10 cellular contexts compared by ENCODE assay signal in the genomic region with DNA sequence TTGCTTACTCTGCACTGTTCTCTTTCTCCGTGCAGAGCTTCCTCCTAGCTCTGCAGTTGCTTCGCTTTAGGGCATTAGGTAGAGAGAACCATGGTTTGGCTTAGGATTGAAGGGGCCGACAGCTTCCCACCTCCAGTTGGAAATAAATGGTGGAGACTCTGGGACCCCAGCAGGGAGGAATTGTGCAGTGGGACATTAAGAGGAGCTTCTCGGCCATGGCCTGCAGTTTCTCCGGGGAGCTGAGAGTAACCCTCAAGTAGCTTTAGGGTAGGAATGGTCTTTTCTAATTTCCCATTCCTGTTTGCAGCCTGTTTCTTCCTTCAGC. TPM values are rescaled to one million over a fixed set of nuclear protein-coding genes. Genes with fewer than 3 reads are reported as not detected.
DNase-seq lines count a peak whose midpoint lies in the region; ATAC-seq, FAIRE-seq and TF ChIP-seq lines count a peak whose summit lies in the region.
"Had no signal": no experiment of that assay in that cellular context is flagged by ENCODE, and none has a peak within 500 bp of the region (broad histone marks: within the 10 kb centered on the region; RNA-seq: fewer than 3 reads in every experiment).

No MANE protein-coding gene starts in this region.

- H3K27me3 Mint-ChIP-seq in T-helper 2 cell treated with Interferon-gamma antibody and Interleukin-4, amounts not matched to agents 5 μg/mL and 100 μg/mL, for 36 hours (ENCODE audit: low read depth): no peaks in the 10 kb centered on the region

- no peaks in the 10 kb centered on the region for H3K9me3 ChIP-seq in ascending aorta
- H3K9me3 ChIP-seq in HepG2 (ENCODE audit: low read length): no peaks in the 10 kb centered on the region
- H3K9me3 ChIP-seq in testis: no peaks in the 10 kb centered on the region

- peak overlapping the region; percentile 71; the same call in 1 of the 2 replicates for H3K9ac ChIP-seq in HepG2 (ENCODE audit: insufficient read depth, low read depth, low read length)

- TF ChIP-seq CTCF in ascending aorta (IDR thresholded peaks at IDR 0.05) (no peak), HepG2 (CRISPR knock-in tag; IDR thresholded peaks at IDR 0.05) (no peak), testis (IDR thresholded peaks at IDR 0.05) (no peak)

- TF ChIP-seq POLR2A in HepG2 (IDR thresholded peaks at IDR 0.05; ENCODE audit: insufficient read depth in 1 of 2, low read depth in 2 of 2, low read length in 2 of 2) (no peak), testis (IDR thresholded peaks at IDR 0.05) (no peak)

- no peak for DNase-seq in T-helper 2 cell treated with Interferon-gamma antibody and Interleukin-4, amounts not matched to agents 5 μg/mL and 100 μg/mL, for 36 hours (ENCODE audit: low spot score)
- DNase-seq in T-helper 2 cell (no peak), ascending aorta (ENCODE audit: low spot score in 2 of 2) (no peak), HepG2 (ENCODE audit: low spot score) (no peak), testis (no peak), NCI-H1417 treated with DMSO at 0.1 percent for 48 hours (lab: John Stamatoyannopoulos, UW) (no peak), midbrain (lab: John Stamatoyannopoulos, UW) (no peak)

- peaks cover 26% of the 10 kb centered on the region for H3K4me1 Mint-ChIP-seq in T-helper 2 cell treated with Interferon-gamma antibody and Interleukin-4, amounts not matched to agents 5 μg/mL and 100 μg/mL, for 36 hours (ENCODE audit: low read depth)

- no peak overlapping the region for H3K4me3 Mint-ChIP-seq in T-helper 2 cell treated with Interferon-gamma antibody and Interleukin-4, amounts not matched to agents 5 μg/mL and 100 μg/mL, for 36 hours

- H3K4me1 ChIP-seq in ascending aorta: peaks cover 9 to 14% of the 10 kb centered on the region in 2 donors
- peaks cover 36% of the 10 kb centered on the region for H3K4me1 ChIP-seq in HepG2 (ENCODE audit: insufficient read depth, low read length)
- H3K4me1 ChIP-seq in testis: peaks cover 18% of the 10 kb centered on the region

- no TSS peak for BruUV-seq in HepG2 (replicated peaks; lab: Mats Ljungman, UMichigan)

- no peak overlapping the region for H2AFZ ChIP-seq in HepG2 (ENCODE audit: low read length)

- peaks cover 43% of the 10 kb centered on the region for H3K79me2 ChIP-seq in HepG2 (ENCODE audit: insufficient read depth, low read length)

- H3K4me3 ChIP-seq in ascending aorta (peak overlapping the region; percentile 91 to 93), HepG2 (replicated peaks in 1 of 3; ENCODE audit: insufficient read depth in 1 of 3, low read depth in 2 of 3, low read length in 3 of 3) (peak overlapping the region; percentile 92 to 97 (median 96)), testis (peak overlapping the region; percentile 95 to 98)

- peaks cover 3% of the 10 kb centered on the region; the same call in 1 of the 2 replicates for H4K20me1 ChIP-seq in HepG2 (ENCODE audit: insufficient read depth, low read length)

- in situ Hi-C loops in HepG2 (cut with HindIII; ENCODE audit: extremely low pct_ligation_motif_present, low pct_unique_long_range_greater_than_20kb): loop anchor here (5.0 kb wide), 1 partner anchor 77 kb away; no protein-coding TSS in a partner anchor

- H3K4me2 ChIP-seq in HepG2 (ENCODE audit: low read depth, low read length): peak overlapping the region; percentile 90

- TF ChIP-seq EP300 in HepG2 (IDR thresholded peaks at IDR 0.05; ENCODE audit: low read depth in 2 of 2, low read length in 2 of 2) (no peak), HepG2 (CRISPR knock-in tag; IDR thresholded peaks at IDR 0.05; ENCODE audit: borderline replicate concordance) (no peak)

- CTCF ChIA-PET in HepG2 (lab: Yijun Ruan, JAX; ENCODE audit: low intra/inter-chr PET ratio, low total read pairs): no interaction called here

- ATAC-seq in HepG2 (no peak), GM18873 (IDR thresholded peaks at IDR 0.05; ENCODE audit: low FRiP score, unreplicated experiment) (no peak)

- H3K27me3 ChIP-seq in ascending aorta (no peaks in the 10 kb centered on the region), HepG2 (ENCODE audit: control insufficient read depth in 1 of 2, insufficient read depth in 2 of 2, low read length in 2 of 2) (no peaks in the 10 kb centered on the region; a peak in 1 of 5 replicates), testis (no peaks in the 10 kb centered on the region)

- peak overlapping the region; percentile 66 to 68 for H3K27ac ChIP-seq in ascending aorta
- peak overlapping the region; percentile 15 for H3K27ac ChIP-seq in HepG2 (ENCODE audit: extremely low read length, insufficient read depth, low read length)
- peak overlapping the region; percentile 80 to 87 for H3K27ac ChIP-seq in testis

- H3K36me3 ChIP-seq in ascending aorta: peaks cover 3 to 9% of the 10 kb centered on the region in 2 donors
- H3K36me3 ChIP-seq in HepG2 (replicated peaks in 1 of 2; ENCODE audit: control insufficient read depth in 1 of 2, insufficient read depth in 2 of 2, low read length in 2 of 2): peaks cover 5 to 15% of the 10 kb centered on the region in 2 experiments; a peak in 3 of 5 replicates
- no peaks in the 10 kb centered on the region for H3K36me3 ChIP-seq in testis (ENCODE audit: low read depth, missing control alignments)

- TF ChIP-seq RAD21 in HepG2 (CRISPR knock-in tag; IDR thresholded peaks at IDR 0.05): no peak

- WGBS in HepG2 (ENCODE audit: low lambda C conversion rate): 22% methylated on average over 4 of the region's 5 CpGs
- whole genome bisulfite sequencing in testis, 2 donors: 2% methylated on average over 5 of the region's 5 CpGs

- intact Hi-C loops in ascending aorta (cut with DNase I) (loop anchor here (5.0 to 10.0 kb wide), 3 partner anchors 92 to 1150 kb away; a partner anchor contains a TSS), HepG2 (cut with micrococcal nuclease; ENCODE audit: unreplicated experiment) (loop anchor here (5.0 to 10.0 kb wide), 3 partner anchors 142 to 690 kb away; a partner anchor contains a TSS), testis (cut with DNase I; ENCODE audit: low total_unique reads) (loop anchor here (5.0 to 10.0 kb wide), 2 partner anchors 77 to 140 kb away; a partner anchor contains a TSS)

- no peak for FAIRE-seq in HepG2 (lab: Jason Lieb, UNC)
- FAIRE-seq: A204.1 had no signal

- peak overlapping the region; percentile 80 for H3K27ac Mint-ChIP-seq in T-helper 2 cell treated with Interferon-gamma antibody and Interleukin-4, amounts not matched to agents 5 μg/mL and 100 μg/mL, for 36 hours

- POLR2A ChIA-PET in HepG2 (lab: Yijun Ruan, JAX): interaction anchor here (0.5 to 3.3 kb wide), 9 partner anchors 43 to 156 kb away, joined by 3 to 22 read pairs (median 4); a partner anchor contains a TSS

- peaks cover 22% of the 10 kb centered on the region for H3K36me3 Mint-ChIP-seq in T-helper 2 cell treated with Interferon-gamma antibody and Interleukin-4, amounts not matched to agents 5 μg/mL and 100 μg/mL, for 36 hours (ENCODE audit: low read depth)

- no peaks in the 10 kb centered on the region for H3K9me3 Mint-ChIP-seq in T-helper 2 cell treated with Interferon-gamma antibody and Interleukin-4, amounts not matched to agents 5 μg/mL and 100 μg/mL, for 36 hours

RNA-seq across cellular contexts. Expression of a gene that starts 1.2 kb away (rescaled TPM):
- total RNA-seq in ascending aorta (17.3 TPM), HepG2 (2016; rRNA removed; fragmentation: Illumina TruSeq; extraction: Trizol) (2.9 and 4.0 TPM in 2 replicates), testis (10 to 100 TPM; 16.5 to 22.9 TPM)
- 0.61 and 1.5 TPM in 2 replicates for total RNA-seq in HepG2 (2016; cell fraction: cytosol; rRNA removed; fragmentation: Illumina TruSeq; extraction: Trizol; ENCODE audit: low read depth)
- total RNA-seq in HepG2 (2016; cell fraction: insoluble cytoplasmic fraction; rRNA removed; fragmentation: Illumina TruSeq; extraction: Trizol): 2.6 and 3.8 TPM in 2 replicates
- 1.7 and 1.8 TPM in 2 replicates for total RNA-seq in HepG2 (2016; cell fraction: membrane; rRNA removed; fragmentation: Illumina TruSeq; extraction: Trizol)
- total RNA-seq in HepG2 (2016; cell fraction: nucleus; rRNA removed; fragmentation: Illumina TruSeq; extraction: Trizol): 3.5 and 3.9 TPM in 2 replicates
- polyA plus RNA-seq in HepG2 (2011; rRNA removed) (5.5 and 6.7 TPM in 2 replicates), testis (ENCODE audit: insufficient read depth, low read depth, low replicate concordance) (28.4 TPM)
- 4.9 and 5.6 TPM in 2 replicates for polyA plus RNA-seq in HepG2 (2011; cell fraction: cytosol; rRNA removed)
- polyA plus RNA-seq in HepG2 (2011; cell fraction: nucleus; rRNA removed): 5.9 and 6.9 TPM in 2 replicates
- 5.4 and 5.8 TPM in 2 replicates for polyA plus RNA-seq in HepG2 (2012)
- polyA plus RNA-seq in HepG2 (2016; cell fraction: cytosol; fragmentation: Illumina TruSeq; extraction: Trizol; ENCODE audit: low read depth): 0.36 and 0.45 TPM in 2 replicates
- 5.4 and 6.5 TPM in 2 replicates for polyA plus RNA-seq in HepG2 (2016; cell fraction: insoluble cytoplasmic fraction; fragmentation: Illumina TruSeq; extraction: Trizol; ENCODE audit: low read depth)
- polyA plus RNA-seq in HepG2 (2016; cell fraction: membrane; fragmentation: Illumina TruSeq; extraction: Trizol; ENCODE audit: low read depth): 1.2 and 1.4 TPM in 2 replicates
- polyA plus RNA-seq in HepG2 (2016; cell fraction: nucleus; fragmentation: Illumina TruSeq; extraction: Trizol; ENCODE audit: insufficient read depth, low read depth): 5.6 and 7.3 TPM in 2 replicates
- polyA minus RNA-seq in HepG2 (2011; rRNA and poly(A)+ RNA removed; ENCODE audit: low replicate concordance): 8.4 and 12.3 TPM in 2 replicates
- polyA minus RNA-seq in HepG2 (2011; cell fraction: cytosol; rRNA and poly(A)+ RNA removed): 4.6 and 5.1 TPM in 2 replicates
- 4.8 and 5.7 TPM in 2 replicates for polyA minus RNA-seq in HepG2 (2011; cell fraction: nucleus; rRNA and poly(A)+ RNA removed)

RNA-seq across cellular contexts. Expression of a gene that starts 2.4 kb away (rescaled TPM):
- total RNA-seq in ascending aorta (200 TPM), HepG2 (2016; rRNA removed; fragmentation: Illumina TruSeq; extraction: Trizol) (62.8 and 69.4 TPM in 2 replicates), testis (10 to 100 TPM; 97.6 to 97.7 TPM)
- 14.7 and 16.3 TPM in 2 replicates for total RNA-seq in HepG2 (2016; cell fraction: cytosol; rRNA removed; fragmentation: Illumina TruSeq; extraction: Trizol; ENCODE audit: low read depth)
- total RNA-seq in HepG2 (2016; cell fraction: insoluble cytoplasmic fraction; rRNA removed; fragmentation: Illumina TruSeq; extraction: Trizol): 63.0 and 73.2 TPM in 2 replicates
- total RNA-seq in HepG2 (2016; cell fraction: membrane; rRNA removed; fragmentation: Illumina TruSeq; extraction: Trizol): 32.7 and 37.9 TPM in 2 replicates
- 35.2 and 40.1 TPM in 2 replicates for total RNA-seq in HepG2 (2016; cell fraction: nucleus; rRNA removed; fragmentation: Illumina TruSeq; extraction: Trizol)
- polyA plus RNA-seq in HepG2 (2011; rRNA removed) (59.6 and 75.9 TPM in 2 replicates), testis (ENCODE audit: insufficient read depth, low read depth, low replicate concordance) (126 TPM)
- polyA plus RNA-seq in HepG2 (2011; cell fraction: cytosol; rRNA removed): 51.7 and 56.1 TPM in 2 replicates
- 46.8 and 55.9 TPM in 2 replicates for polyA plus RNA-seq in HepG2 (2011; cell fraction: nucleus; rRNA removed)
- 33.3 and 42.9 TPM in 2 replicates for polyA plus RNA-seq in HepG2 (2012)
- 13.4 and 14.5 TPM in 2 replicates for polyA plus RNA-seq in HepG2 (2016; cell fraction: cytosol; fragmentation: Illumina TruSeq; extraction: Trizol; ENCODE audit: low read depth)
- 64.8 and 71.3 TPM in 2 replicates for polyA plus RNA-seq in HepG2 (2016; cell fraction: insoluble cytoplasmic fraction; fragmentation: Illumina TruSeq; extraction: Trizol; ENCODE audit: low read depth)
- 24.6 and 24.8 TPM in 2 replicates for polyA plus RNA-seq in HepG2 (2016; cell fraction: membrane; fragmentation: Illumina TruSeq; extraction: Trizol; ENCODE audit: low read depth)
- polyA plus RNA-seq in HepG2 (2016; cell fraction: nucleus; fragmentation: Illumina TruSeq; extraction: Trizol; ENCODE audit: insufficient read depth, low read depth): 49.5 and 54.0 TPM in 2 replicates
- 150 and 215 TPM in 2 replicates for polyA minus RNA-seq in HepG2 (2011; rRNA and poly(A)+ RNA removed; ENCODE audit: low replicate concordance)
- 37.5 and 44.2 TPM in 2 replicates for polyA minus RNA-seq in HepG2 (2011; cell fraction: cytosol; rRNA and poly(A)+ RNA removed)
- polyA minus RNA-seq in HepG2 (2011; cell fraction: nucleus; rRNA and poly(A)+ RNA removed): 29.6 and 42.6 TPM in 2 replicates

RNA-seq across cellular contexts. Expression of a gene that starts 53.6 kb away (rescaled TPM):
- total RNA-seq in ascending aorta (not detected), HepG2 (2016; rRNA removed; fragmentation: Illumina TruSeq; extraction: Trizol) (0.07 TPM in 1 of 2 replicates, not detected in the other), testis (1 to 10 TPM in 1 of 2 donors, under 1 TPM in 1; 0.55 to 1.3 TPM)
- total RNA-seq in HepG2 (2016; cell fraction: cytosol; rRNA removed; fragmentation: Illumina TruSeq; extraction: Trizol; ENCODE audit: low read depth): 0.40 TPM in 1 of 2 replicates, not detected in the other
- total RNA-seq in HepG2 (2016; cell fraction: insoluble cytoplasmic fraction; rRNA removed; fragmentation: Illumina TruSeq; extraction: Trizol): not detected in 2 replicates
- 0.28 TPM in 1 of 2 replicates, not detected in the other for total RNA-seq in HepG2 (2016; cell fraction: membrane; rRNA removed; fragmentation: Illumina TruSeq; extraction: Trizol)
- total RNA-seq in HepG2 (2016; cell fraction: nucleus; rRNA removed; fragmentation: Illumina TruSeq; extraction: Trizol): not detected in 2 replicates
- polyA plus RNA-seq in HepG2 (2011; rRNA removed) (0.05 TPM in 2 replicates), testis (ENCODE audit: insufficient read depth, low read depth, low replicate concordance) (0.29 TPM)
- polyA plus RNA-seq in HepG2 (2011; cell fraction: cytosol; rRNA removed): 0.12 and 0.17 TPM in 2 replicates
- polyA plus RNA-seq in HepG2 (2011; cell fraction: nucleus; rRNA removed): 0.19 TPM in 1 of 2 replicates, not detected in the other
- 1.3 TPM in 2 replicates for polyA plus RNA-seq in HepG2 (2012)
- polyA plus RNA-seq in HepG2 (2016; cell fraction: cytosol; fragmentation: Illumina TruSeq; extraction: Trizol; ENCODE audit: low read depth): 0.15 and 0.16 TPM in 2 replicates
- 0.26 TPM in 1 of 2 replicates, not detected in the other for polyA plus RNA-seq in HepG2 (2016; cell fraction: insoluble cytoplasmic fraction; fragmentation: Illumina TruSeq; extraction: Trizol; ENCODE audit: low read depth)
- polyA plus RNA-seq in HepG2 (2016; cell fraction: membrane; fragmentation: Illumina TruSeq; extraction: Trizol; ENCODE audit: low read depth): 0.19 TPM in 1 of 2 replicates, not detected in the other
- not detected in 2 replicates for polyA plus RNA-seq in HepG2 (2016; cell fraction: nucleus; fragmentation: Illumina TruSeq; extraction: Trizol; ENCODE audit: insufficient read depth, low read depth)
- 0.32 and 1.9 TPM in 2 replicates for polyA minus RNA-seq in HepG2 (2011; rRNA and poly(A)+ RNA removed; ENCODE audit: low replicate concordance)
- polyA minus RNA-seq in HepG2 (2011; cell fraction: cytosol; rRNA and poly(A)+ RNA removed): not detected in 2 replicates
- polyA minus RNA-seq in HepG2 (2011; cell fraction: nucleus; rRNA and poly(A)+ RNA removed): 0.39 TPM in 1 of 2 replicates, not detected in the other
- total RNA-seq: subcutaneous adipose tissue had no signal

Comparison
In these comparisons a context has a peak if more than half of its experiments do, and no peak if none do; other contexts are left out.
1. H3K27ac ChIP-seq: peak in every context shown above with its lines; median percentile 84 in testis; 67 in ascending aorta; 15 in HepG2.